ENCODE assay signal across 9 cellular contexts in the genomic region with DNA sequence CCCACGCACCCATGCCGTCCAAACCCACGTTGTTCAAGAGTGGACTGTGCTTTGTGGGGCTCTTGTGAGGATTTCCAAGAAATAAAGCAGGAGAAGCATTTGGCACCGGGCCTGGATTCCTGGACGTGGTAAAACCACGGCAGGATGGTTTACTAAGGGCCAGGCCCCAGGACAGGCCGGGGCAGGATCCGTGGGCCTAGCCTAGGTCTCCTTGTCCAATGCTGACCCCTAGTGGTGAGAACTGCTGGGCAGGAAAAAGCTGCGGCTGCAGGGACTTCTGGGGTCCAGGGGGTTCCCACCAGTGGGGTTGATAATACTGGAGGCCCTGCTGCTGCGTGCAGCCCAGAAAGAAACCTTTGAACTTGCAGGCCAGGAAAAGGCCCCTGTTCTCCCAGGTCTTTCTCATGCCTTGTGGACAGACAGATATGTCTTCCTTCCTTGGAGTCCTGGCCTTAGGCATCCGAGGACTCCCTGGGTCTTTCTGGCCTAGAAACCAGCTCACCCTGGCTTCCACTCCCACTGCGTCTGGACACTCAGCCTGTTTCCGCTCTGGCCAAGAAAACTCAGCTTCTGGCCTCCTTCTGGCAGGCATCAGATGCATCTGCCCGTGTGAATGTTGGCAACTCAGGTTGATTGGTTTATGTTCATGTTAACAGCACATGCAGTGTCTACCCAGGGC.
DNase-seq lines count a peak whose midpoint lies in the region; ATAC-seq and TF ChIP-seq lines count a peak whose summit lies in the region.
"Had no signal": no experiment of that assay in that cellular context is flagged by ENCODE, and none has a peak within 500 bp of the region (broad histone marks: within the 10 kb centered on the region; RNA-seq: fewer than 3 reads in every experiment).

No MANE protein-coding gene starts in this region.

- no peaks in the 10 kb centered on the region for H4K20me1 ChIP-seq in H9 (ENCODE audit: control insufficient read depth, insufficient read depth, insufficient read length)

- no peak overlapping the region for H2AFZ ChIP-seq in H9 (ENCODE audit: low read length)

- H4K5ac ChIP-seq in H9 (ENCODE audit: insufficient read length, low read depth, low read length): no peak overlapping the region

- H3K9me3 Mint-ChIP-seq in H9: no peaks in the 10 kb centered on the region
- H3K9me3 Mint-ChIP-seq in activated naive CD4-positive, alpha-beta T cell treated with anti-CD3 and anti-CD28 coated beads for 36 hours: no peaks in the 10 kb centered on the region

- TF ChIP-seq CTCF in H9 (conservative IDR thresholded peaks at IDR 0.05): peak; percentile 95
- TF ChIP-seq CTCF in Panc1 (IDR thresholded peaks at IDR 0.05): peak; percentile 95
- TF ChIP-seq CTCF in gastroesophageal sphincter (IDR thresholded peaks at IDR 0.05): peak in 3 of 4 experiments; percentile 82 to 95 (median 86)
- TF ChIP-seq CTCF in ovary (IDR thresholded peaks at IDR 0.05): peak; percentile 82 to 87 (median 85)
- TF ChIP-seq CTCF in upper lobe of right lung (IDR thresholded peaks at IDR 0.05): peak; percentile 93

- H3K9me3 ChIP-seq in H9 (ENCODE audit: control insufficient read depth, low read depth, low read length) (no peaks in the 10 kb centered on the region), Panc1 (ENCODE audit: control insufficient read depth, insufficient read depth, low read depth, low read length) (no peaks in the 10 kb centered on the region), gastroesophageal sphincter (no peaks in the 10 kb centered on the region), ovary (no peaks in the 10 kb centered on the region), upper lobe of right lung (no peaks in the 10 kb centered on the region)

- no peak overlapping the region for H3T11ph ChIP-seq in H9 (ENCODE audit: low read length)

- H3K36me3 Mint-ChIP-seq in H9 (ENCODE audit: insufficient read depth in 1 of 3, low read depth in 3 of 3): peaks cover 0 to 1% (median 0%) of the 10 kb centered on the region in 3 experiments; a peak in 1 of 7 replicates
- H3K36me3 Mint-ChIP-seq in activated naive CD4-positive, alpha-beta T cell treated with anti-CD3 and anti-CD28 coated beads for 36 hours (ENCODE audit: low read depth): no peaks in the 10 kb centered on the region

- no peak overlapping the region for H3K9ac ChIP-seq in H9 (ENCODE audit: extremely low read depth, insufficient read length, low read length)

- no peak overlapping the region for H3K23ac ChIP-seq in H9 (ENCODE audit: insufficient read length, low read depth, low read length)

- H3K27me3 ChIP-seq in H9 (ENCODE audit: insufficient read depth, low read length) (no peaks in the 10 kb centered on the region), Panc1 (ENCODE audit: control insufficient read depth, insufficient read depth, low read length) (no peaks in the 10 kb centered on the region), gastroesophageal sphincter (no peaks in the 10 kb centered on the region), ovary (no peaks in the 10 kb centered on the region), upper lobe of right lung (no peaks in the 10 kb centered on the region)

- TF ChIP-seq EP300 in gastroesophageal sphincter (IDR thresholded peaks at IDR 0.05) (no peak), ovary (IDR thresholded peaks at IDR 0.05) (no peak)

- H3K4me3 ChIP-seq in Panc1 (ENCODE audit: low read depth in 2 of 2, low read length in 2 of 2) (no peak overlapping the region), gastroesophageal sphincter (no peak overlapping the region), ovary (no peak overlapping the region), upper lobe of right lung (no peak overlapping the region)
- H3K4me3 ChIP-seq: SK-N-MC had no signal

- peaks cover 0 to 3% of the 10 kb centered on the region in 2 experiments; a peak in 1 of 4 replicates for H3K4me1 Mint-ChIP-seq in H9
- no peaks in the 10 kb centered on the region for H3K4me1 Mint-ChIP-seq in activated naive CD4-positive, alpha-beta T cell treated with anti-CD3 and anti-CD28 coated beads for 36 hours (ENCODE audit: low read depth)

- H3K27ac Mint-ChIP-seq in H9: peak overlapping the region in 1 of 3 experiments; percentile 64; a peak in 2 of 7 replicates
- peak overlapping the region; percentile 36 for H3K27ac Mint-ChIP-seq in activated naive CD4-positive, alpha-beta T cell treated with anti-CD3 and anti-CD28 coated beads for 36 hours

- CTCF ChIA-PET in Panc1 (lab: Charles Lee): interaction anchor here (0.6 kb wide), 1 partner anchor 30 kb away, joined by 3 read pairs; no protein-coding TSS in a partner anchor
- CTCF ChIA-PET in activated naive CD4-positive, alpha-beta T cell treated with anti-CD3 and anti-CD28 coated beads for 36 hours (lab: Charles Lee): interaction anchor here (0.7 to 2.0 kb wide), 9 partner anchors 10 to 1383 kb away, joined by 3 to 5 read pairs (median 3); no protein-coding TSS in a partner anchor

- H2BK20ac ChIP-seq in H9 (ENCODE audit: low read depth, low read length, poor library complexity, severe bottlenecking): no peak overlapping the region

- H2BK12ac ChIP-seq in H9 (ENCODE audit: insufficient read length, low read depth, low read length): no peak overlapping the region

- no peak overlapping the region for H3K4ac ChIP-seq in H9 (ENCODE audit: low read depth, low read length)

- in situ Hi-C loops in Panc1 (cut with HindIII; ENCODE audit: low pct_unique_long_range_greater_than_20kb, low sequenced_read_pairs): no loop called here

- H2BK5ac ChIP-seq in H9 (ENCODE audit: insufficient read length, low read length): no peak overlapping the region

- TF ChIP-seq POLR2A in gastroesophageal sphincter (IDR thresholded peaks at IDR 0.05): no peak
- TF ChIP-seq POLR2A in ovary (IDR thresholded peaks at IDR 0.05): no peak

- no peaks in the 10 kb centered on the region for H3K27me3 Mint-ChIP-seq in H9 (ENCODE audit: low read depth)
- no peaks in the 10 kb centered on the region for H3K27me3 Mint-ChIP-seq in activated naive CD4-positive, alpha-beta T cell treated with anti-CD3 and anti-CD28 coated beads for 36 hours (ENCODE audit: low read depth)

- H3K27ac ChIP-seq in H9 (ENCODE audit: insufficient read length, low read depth, low read length) (no peak overlapping the region), Panc1 (ENCODE audit: low read length) (no peak overlapping the region), gastroesophageal sphincter (no peak overlapping the region), ovary (no peak overlapping the region), upper lobe of right lung (no peak overlapping the region)
- H3K27ac ChIP-seq: SK-N-MC had no signal

- no peaks in the 10 kb centered on the region for H3K23me2 ChIP-seq in H9 (ENCODE audit: insufficient read length, low read depth, low read length, poor library complexity, severe bottlenecking)

- intact Hi-C loops in Panc1 (cut with micrococcal nuclease; ENCODE audit: unreplicated experiment): loop anchor here (2.0 kb wide), 1 partner anchor 1082 kb away; no protein-coding TSS in a partner anchor
- intact Hi-C loops in activated naive CD4-positive, alpha-beta T cell treated with anti-CD3 and anti-CD28 coated beads for 36 hours (cut with micrococcal nuclease): no loop called here
- intact Hi-C loops in ovary (cut with DNase I): loop anchor here in 3 of 4 donors (5.0 to 10.0 kb wide), 4 partner anchors 51 to 1079 kb away; no protein-coding TSS in a partner anchor
- intact Hi-C loops in upper lobe of right lung (cut with DNase I): loop anchor here (10.0 kb wide), 1 partner anchor 262 kb away; no protein-coding TSS in a partner anchor

- H3K79me2 ChIP-seq in H9 (ENCODE audit: insufficient read depth, low read length): no peaks in the 10 kb centered on the region

- H3K36me3 ChIP-seq in Panc1 (ENCODE audit: control insufficient read depth, insufficient read depth, low read length) (no peaks in the 10 kb centered on the region), gastroesophageal sphincter (peaks cover 0 to 9% of the 10 kb centered on the region in 2 donors), ovary (no peaks in the 10 kb centered on the region), upper lobe of right lung (peaks cover 8% of the 10 kb centered on the region)

- no peak overlapping the region for H4K8ac ChIP-seq in H9 (replicated peaks; ENCODE audit: insufficient read length, low read depth, low read length)

- H2AK5ac ChIP-seq in H9 (ENCODE audit: insufficient read length, low read length): no peak overlapping the region

- H3K14ac ChIP-seq in H9 (ENCODE audit: insufficient read depth, low read length): no peak overlapping the region

- no peaks in the 10 kb centered on the region for H3K4me1 ChIP-seq in H9 (ENCODE audit: insufficient read depth, low read length)
- H3K4me1 ChIP-seq in Panc1 (ENCODE audit: control insufficient read depth, insufficient read depth, low read length): no peaks in the 10 kb centered on the region
- peaks cover 0 to 5% (median 0%) of the 10 kb centered on the region in 3 donors for H3K4me1 ChIP-seq in gastroesophageal sphincter
- peaks cover 3% of the 10 kb centered on the region for H3K4me1 ChIP-seq in ovary (ENCODE audit: insufficient read depth)
- peaks cover 4% of the 10 kb centered on the region for H3K4me1 ChIP-seq in upper lobe of right lung

- H2BK15ac ChIP-seq in H9 (ENCODE audit: low read depth, low read length): no peak overlapping the region

- no peak overlapping the region for H4K91ac ChIP-seq in H9 (ENCODE audit: insufficient read length, low read depth, low read length)

- ATAC-seq in Panc1: peak; percentile 82
- peak; percentile 72 for ATAC-seq in gastroesophageal sphincter
- peak; percentile 89 for ATAC-seq in upper lobe of right lung
- ATAC-seq in GM18502 (IDR thresholded peaks at IDR 0.05; ENCODE audit: poor library complexity, unreplicated experiment): no peak

- POLR2A ChIA-PET in Panc1 (lab: Charles Lee): no interaction called here

- no peak overlapping the region for H3K4me3 Mint-ChIP-seq in H9
- no peak overlapping the region for H3K4me3 Mint-ChIP-seq in activated naive CD4-positive, alpha-beta T cell treated with anti-CD3 and anti-CD28 coated beads for 36 hours

- no peak overlapping the region for H3K4me2 ChIP-seq in H9 (ENCODE audit: insufficient read depth, insufficient read length, low read length)

- DNase-seq in CD1c-positive myeloid dendritic cell (ENCODE audit: extremely low spot score) (peak; percentile 76), H9 (peak; percentile 81), Panc1 (ENCODE audit: low read depth, low spot score) (peak; percentile 24), ovary (peak; percentile 77 to 90 (median 84)), upper lobe of right lung (peak; percentile 81)
- DNase-seq in activated naive CD4-positive, alpha-beta T cell treated with anti-CD3 and anti-CD28 coated beads for 36 hours: peak; percentile 76

- BruUV-seq in Panc1 (replicated peaks; lab: Mats Ljungman, UMichigan): no TSS peak

- WGBS in H9 (ENCODE audit: extremely low coverage, insufficient read length, low lambda C conversion rate): no CpG with 5 or more reads among the region's 14 CpGs
- 63 to 68% methylated on average over 7 of the region's 14 CpGs for WGBS in gastroesophageal sphincter (ENCODE audit: low coverage in 1 of 2), 2 donors
- WGBS in ovary, 3 donors: 35 to 41% (median 39%) methylated on average over 14 of the region's 14 CpGs

- no peaks in the 10 kb centered on the region for H3K79me1 ChIP-seq in H9 (ENCODE audit: insufficient read depth, low read depth, low read length, poor library complexity, severe bottlenecking)

- no peak overlapping the region for H3K56ac ChIP-seq in H9 (ENCODE audit: insufficient read length, low read depth, low read length)

- H2BK120ac ChIP-seq in H9 (ENCODE audit: low read depth, low read length, poor library complexity, severe bottlenecking): no peak overlapping the region

- H3K18ac ChIP-seq in H9 (ENCODE audit: insufficient read length, low read depth, low read length): no peak overlapping the region

Comparison
In these comparisons a context has a peak if more than half of its experiments do, and no peak if none do; other contexts are left out.
1. DNase-seq: peak in every context shown above with its lines; median percentile 84 in ovary; 81 in H9; 81 in upper lobe of right lung; 76 in CD1c-positive myeloid dendritic cell; 76 in activated naive CD4-positive, alpha-beta T cell treated with anti-CD3 and anti-CD28 coated beads for 36 hours; 24 in Panc1.